In the genomic region with DNA sequence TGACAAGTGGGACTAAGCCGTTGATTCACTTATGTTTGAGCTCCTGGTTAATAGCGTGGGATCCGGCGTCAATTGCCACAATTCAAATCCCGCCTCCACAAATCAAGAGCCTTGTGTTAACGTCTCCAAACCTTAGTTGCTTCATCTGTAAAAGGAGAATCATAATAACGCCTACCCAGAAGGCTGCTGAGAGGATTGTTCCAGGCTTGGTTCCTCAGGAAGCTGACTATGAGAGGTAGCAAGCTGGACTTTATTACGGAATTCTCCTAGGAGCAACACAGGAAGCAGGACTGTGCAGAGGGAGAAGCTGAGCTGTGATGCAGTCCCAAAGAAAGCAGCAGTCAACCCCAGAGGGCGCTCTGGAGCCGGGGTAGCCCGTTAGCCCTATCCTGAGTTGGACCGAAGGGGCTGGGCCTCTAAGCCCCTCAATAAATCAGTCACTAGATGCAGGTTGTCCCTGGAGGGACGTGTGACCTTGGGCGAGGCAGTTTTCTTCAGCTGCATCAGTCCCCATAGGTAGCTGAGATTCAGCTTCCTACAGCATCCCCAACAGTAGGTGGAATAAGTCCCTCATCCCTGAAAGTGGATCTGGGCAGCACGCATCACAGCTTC, we compare ENCODE assay signal across 12 cellular contexts. TPM values are rescaled to one million over a fixed set of nuclear protein-coding genes. Genes with fewer than 3 reads are reported as not detected.
A peak's percentile ranks its signal among the peaks of the same experiment; 100 is the strongest.
DNase-seq lines count a peak whose midpoint lies in the region; ATAC-seq and TF ChIP-seq lines count a peak whose summit lies in the region.
"Had no signal": no experiment of that assay in that cellular context is flagged by ENCODE, and none has a peak within 500 bp of the region (broad histone marks: within the 10 kb centered on the region; RNA-seq: fewer than 3 reads in every experiment).

No MANE protein-coding gene starts in this region.

- H3K9me3 Mint-ChIP-seq in endodermal cell = peaks cover 4% of the 10 kb centered on the region
- H3K9me3 Mint-ChIP-seq: activated naive CD4-positive, alpha-beta T cell treated with anti-CD3 and anti-CD28 coated beads, Interleukin-2, amount 50 U/mL, for 24 hours had no signal

- intact Hi-C loops in OCI-LY7 (cut with micrococcal nuclease; ENCODE audit: unreplicated experiment) = no loop called here

- no peak overlapping the region for H3K27ac ChIP-seq in OCI-LY7 (ENCODE audit: low read depth, low read length, poor library complexity, severe bottlenecking)
- no peak overlapping the region for H3K27ac ChIP-seq in endodermal cell (ENCODE audit: low read depth, low read length)
- H3K27ac ChIP-seq in smooth muscle cell (ENCODE audit: low read depth) = peak overlapping the region; percentile 47
- H3K27ac ChIP-seq: lower lobe of right lung, VCaP had no signal

- no peaks in the 10 kb centered on the region for H3K36me3 ChIP-seq in OCI-LY7 (ENCODE audit: insufficient read depth, low read length)
- no peaks in the 10 kb centered on the region for H3K36me3 ChIP-seq in endodermal cell (ENCODE audit: control insufficient read depth, insufficient read depth, low read length)
- no peaks in the 10 kb centered on the region for H3K36me3 ChIP-seq in smooth muscle cell (ENCODE audit: low read depth)
- H3K36me3 ChIP-seq: lower lobe of right lung had no signal

- WGBS in endodermal cell (ENCODE audit: insufficient coverage in 1 of 2, insufficient read length in 1 of 2), 2 experiments = 81 to 83% methylated on average over 14 to 15 of the region's 15 CpGs
- WGBS in smooth muscle cell (ENCODE audit: low lambda C conversion rate) = 38% methylated on average over 15 of the region's 15 CpGs

- no peaks in the 10 kb centered on the region for H3K9me2 ChIP-seq in OCI-LY7 (ENCODE audit: insufficient read depth, low read length)
- H3K9me2 ChIP-seq: SK-N-SH had no signal

- peaks cover 3% of the 10 kb centered on the region for H3K27me3 Mint-ChIP-seq in endodermal cell (ENCODE audit: insufficient read depth)
- H3K27me3 Mint-ChIP-seq: activated naive CD4-positive, alpha-beta T cell treated with anti-CD3 and anti-CD28 coated beads, Interleukin-2, amount 50 U/mL, for 24 hours had no signal

- H3K79me2 ChIP-seq in OCI-LY7 (ENCODE audit: insufficient read depth, low read depth, low read length) = no peaks in the 10 kb centered on the region
- no peaks in the 10 kb centered on the region for H3K79me2 ChIP-seq in smooth muscle cell (ENCODE audit: low read depth)

- no TSS peak for BruUV-seq in OCI-LY7 (replicated peaks; lab: Mats Ljungman, UMichigan)

- CTCF ChIA-PET in OCI-LY7 (lab: Charles Lee; ENCODE audit: unreplicated experiment) = no interaction called here

- H3K4me1 ChIP-seq in OCI-LY7 (ENCODE audit: insufficient read depth, low read length, poor library complexity, severe bottlenecking) = no peaks in the 10 kb centered on the region
- no peaks in the 10 kb centered on the region for H3K4me1 ChIP-seq in endodermal cell (ENCODE audit: control insufficient read depth, insufficient read depth, low read length)
- peaks cover 4% of the 10 kb centered on the region for H3K4me1 ChIP-seq in smooth muscle cell (ENCODE audit: low read depth)
- H3K4me1 ChIP-seq: lower lobe of right lung had no signal

- no peak overlapping the region for H3K4me3 Mint-ChIP-seq in endodermal cell
- H3K4me3 Mint-ChIP-seq: activated naive CD4-positive, alpha-beta T cell treated with anti-CD3 and anti-CD28 coated beads, Interleukin-2, amount 50 U/mL, for 24 hours had no signal

- no peak overlapping the region for H3K27ac Mint-ChIP-seq in endodermal cell
- H3K27ac Mint-ChIP-seq: activated naive CD4-positive, alpha-beta T cell treated with anti-CD3 and anti-CD28 coated beads, Interleukin-2, amount 50 U/mL, for 24 hours had no signal

- H3F3A ChIP-seq in smooth muscle cell (ENCODE audit: low read depth) = peaks cover 2% of the 10 kb centered on the region

- no peak overlapping the region for H3K4me2 ChIP-seq in OCI-LY7 (ENCODE audit: low read length)
- H3K4me2 ChIP-seq in smooth muscle cell = peak overlapping the region; percentile 69
- H3K4me2 ChIP-seq: SK-N-SH had no signal

- no peaks in the 10 kb centered on the region for H3K4me1 Mint-ChIP-seq in endodermal cell

- H3K9me3 ChIP-seq in OCI-LY7 (ENCODE audit: low read length) (peaks cover 5% of the 10 kb centered on the region; the same call in 1 of the 2 replicates), endodermal cell (ENCODE audit: control insufficient read depth, low read length) (peaks cover 12% of the 10 kb centered on the region), smooth muscle cell (replicated peaks; ENCODE audit: low read depth) (no peaks in the 10 kb centered on the region)
- H3K9me3 ChIP-seq: SK-N-SH had no signal

- POLR2A ChIA-PET in OCI-LY7 (lab: Charles Lee) = interaction anchor here (0.8 kb wide), 1 partner anchor 9 kb away, joined by 3 read pairs; no protein-coding TSS in a partner anchor

- no peak overlapping the region for H2AFZ ChIP-seq in OCI-LY7 (ENCODE audit: low read length)
- H2AFZ ChIP-seq in smooth muscle cell (ENCODE audit: low read depth) = peak overlapping the region; percentile 88

- H3K27me3 ChIP-seq in endodermal cell (ENCODE audit: control insufficient read depth, insufficient read depth, low read length, poor library complexity, severe bottlenecking) (no peaks in the 10 kb centered on the region), smooth muscle cell (ENCODE audit: low read depth) (no peaks in the 10 kb centered on the region)

- no peak for ATAC-seq in GM19452 (IDR thresholded peaks at IDR 0.05; ENCODE audit: unreplicated experiment)
- ATAC-seq: lower lobe of right lung had no signal

- H3K9ac ChIP-seq in endodermal cell (ENCODE audit: extremely low read depth, low read length, poor library complexity, severe bottlenecking) (no peak overlapping the region), smooth muscle cell (ENCODE audit: low read depth) (no peak overlapping the region)
- H3K9ac ChIP-seq: SK-N-SH had no signal

- H3K36me3 Mint-ChIP-seq in endodermal cell (ENCODE audit: low read depth) = no peaks in the 10 kb centered on the region
- H3K36me3 Mint-ChIP-seq: activated naive CD4-positive, alpha-beta T cell treated with anti-CD3 and anti-CD28 coated beads, Interleukin-2, amount 50 U/mL, for 24 hours had no signal

- H4K20me1 ChIP-seq in OCI-LY7 (ENCODE audit: insufficient read depth, low read length) (no peaks in the 10 kb centered on the region), smooth muscle cell (ENCODE audit: low read depth) (no peaks in the 10 kb centered on the region)

- TF ChIP-seq CTCF in GM12873 (IDR thresholded peaks at IDR 0.05; ENCODE audit: insufficient read depth, low read depth, low read length, missing control alignments) (peak; percentile 31), OCI-LY7 (conservative IDR thresholded peaks at IDR 0.05; ENCODE audit: low read length) (peak; percentile 43; the same call in 1 of the 2 replicates), endodermal cell (conservative IDR thresholded peaks at IDR 0.05) (peak; percentile 74), smooth muscle cell (IDR thresholded peaks at IDR 0.05; ENCODE audit: borderline replicate concordance, insufficient read depth, poor library complexity, severe bottlenecking) (peak; percentile 38)

- H3K4me3 ChIP-seq in OCI-LY7 (ENCODE audit: low read depth, low read length, poor library complexity, severe bottlenecking) (no peak overlapping the region), endodermal cell (ENCODE audit: low read length) (no peak overlapping the region), smooth muscle cell (no peak overlapping the region)
- H3K4me3 ChIP-seq: lower lobe of right lung had no signal

- DNase-seq in OCI-LY7 (ENCODE audit: low spot score) = no peak
- peak; percentile 92 for DNase-seq in endodermal cell
- no peak for DNase-seq in smooth muscle cell (lab: John Stamatoyannopoulos, UW; ENCODE audit: unreplicated experiment)
- DNase-seq in NCI-H226 = no peak
- no peak for DNase-seq in HUDEP-2 (lab: John Stamatoyannopoulos, UW; ENCODE audit: unreplicated experiment in 76 of 76)
- DNase-seq: lower lobe of right lung, NCI-H2107, SK-N-SH had no signal

RNA-seq across cellular contexts. Expression of a gene that starts 6.9 kb away (rescaled TPM):
- total RNA-seq in OCI-LY7 (2014; rRNA removed; shearing (Covaris generic)) = 0.41 and 1.9 TPM in 2 replicates
- total RNA-seq in OCI-LY7 (2022) (2.4 and 2.6 TPM in 2 replicates), endodermal cell (10 to 100 TPM; 13.4 to 19.5 TPM), smooth muscle cell (24.4 and 25.5 TPM in 2 replicates)
- polyA plus RNA-seq in endodermal cell (2013, experiment 1 of 2) = 22.3 TPM
- 24.9 TPM for polyA plus RNA-seq in endodermal cell (2013, experiment 2 of 2)
- 70.1 and 73.7 TPM in 2 replicates for polyA plus RNA-seq in smooth muscle cell

RNA-seq across cellular contexts. Expression of a gene that starts 47.6 kb away (rescaled TPM):
- 61.1 and 67.6 TPM in 2 replicates for total RNA-seq in OCI-LY7 (2014; rRNA removed; shearing (Covaris generic))
- total RNA-seq in OCI-LY7 (2022) = 172 and 174 TPM in 2 replicates
- total RNA-seq in endodermal cell = 100 to 1,000 TPM; 156 to 176 TPM
- polyA plus RNA-seq in endodermal cell (2013, experiment 1 of 2) = 163 TPM
- 149 TPM for polyA plus RNA-seq in endodermal cell (2013, experiment 2 of 2)
- total RNA-seq in smooth muscle cell = 117 and 118 TPM in 2 replicates
- 40.0 and 53.6 TPM in 2 replicates for polyA plus RNA-seq in smooth muscle cell
